Comparison of ENCODE assay signal across 1 cellular context in genomic region chr17:28718317-28718672, GRCh38.
TF ChIP-seq lines count a peak whose summit lies in the region.

No MANE protein-coding gene starts in this region.

TF ChIP-seq in GM12878, 131 proteins besides CTCF, POLR2A, EP300 and RAD21:
- no peak for TF ChIP-seq SP1 (IDR thresholded peaks at IDR 0.05; ENCODE audit: low read depth, low read length)
- no peak for TF ChIP-seq BHLHE40 (IDR thresholded peaks at IDR 0.05; ENCODE audit: borderline replicate concordance in 1 of 2, low read depth in 2 of 2, low read length in 1 of 2)
- TF ChIP-seq EED (IDR thresholded peaks at IDR 0.05; ENCODE audit: low read depth) = peak; percentile 23; the same call in 1 of the 2 replicates
